In genomic region chr1:167428418-167428817, GRCh38 we compare ENCODE assay signal across 1 cellular context.
TF ChIP-seq lines count a peak whose summit lies in the region.

No MANE protein-coding gene starts in this region.

TF ChIP-seq in GM23338, 12 proteins besides CTCF, POLR2A, EP300 and RAD21 (continued from another document):
- no peak for TF ChIP-seq ZNF462 (CRISPR knock-in tag; IDR thresholded peaks at IDR 0.05)
- no peak for TF ChIP-seq POLR2AphosphoS5 (IDR thresholded peaks at IDR 0.05; ENCODE audit: low read depth)
